In the genomic region with DNA sequence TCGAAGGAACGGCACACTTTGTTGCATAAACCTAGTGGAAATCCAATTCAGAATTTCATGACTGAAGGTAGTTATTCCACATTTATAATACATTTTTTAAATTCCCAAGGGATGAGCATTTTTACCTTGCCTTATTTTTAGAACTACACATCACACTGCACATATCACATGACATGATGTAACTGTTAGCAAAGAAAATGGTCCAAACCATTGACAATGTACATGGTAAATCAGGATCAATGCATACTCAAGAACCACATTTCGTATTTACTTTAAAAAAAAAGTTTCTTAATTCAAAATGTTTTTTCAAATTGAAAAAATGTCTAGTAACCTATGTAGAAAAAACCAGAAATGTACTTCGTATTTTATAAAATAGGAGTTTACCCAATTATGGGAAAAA, we compare ENCODE assay signal across 8 cellular contexts. TPM values are rescaled to one million over a fixed set of nuclear protein-coding genes. Genes with fewer than 3 reads are reported as not detected.
A peak's percentile ranks its signal among the peaks of the same experiment; 100 is the strongest.
DNase-seq lines count a peak whose midpoint lies in the region; ATAC-seq, FAIRE-seq and TF ChIP-seq lines count a peak whose summit lies in the region.

No MANE protein-coding gene starts in this region.

- no peaks in the 10 kb centered on the region for H3K9me3 Mint-ChIP-seq in activated T-cell treated with anti-CD3 and anti-CD28 coated beads, Interleukin-2, amount 50 U/mL, for 24 hours
- no peaks in the 10 kb centered on the region for H3K9me3 Mint-ChIP-seq in activated naive CD8-positive, alpha-beta T cell treated with anti-CD3 and anti-CD28 coated beads, Interleukin-2, amount 50 U/mL, for 24 hours

- no peak for TF ChIP-seq CTCF in testis (IDR thresholded peaks at IDR 0.05)

- H3K4me3 Mint-ChIP-seq in activated T-cell treated with anti-CD3 and anti-CD28 coated beads, Interleukin-2, amount 50 U/mL, for 24 hours = peak overlapping the region; percentile 90
- peak overlapping the region; percentile 88 for H3K4me3 Mint-ChIP-seq in activated naive CD8-positive, alpha-beta T cell treated with anti-CD3 and anti-CD28 coated beads, Interleukin-2, amount 50 U/mL, for 24 hours

- peak overlapping the region; percentile 99 for H3K27ac ChIP-seq in testis

- H3K27me3 ChIP-seq in testis = no peaks in the 10 kb centered on the region

- H3K36me3 Mint-ChIP-seq in activated T-cell treated with anti-CD3 and anti-CD28 coated beads, Interleukin-2, amount 50 U/mL, for 24 hours (ENCODE audit: low read depth) = peaks cover 25% of the 10 kb centered on the region
- peaks cover 20% of the 10 kb centered on the region for H3K36me3 Mint-ChIP-seq in activated naive CD8-positive, alpha-beta T cell treated with anti-CD3 and anti-CD28 coated beads, Interleukin-2, amount 50 U/mL, for 24 hours (ENCODE audit: low read depth)

- peak; percentile 5 for FAIRE-seq in islet of Langerhans (lab: Jason Lieb, UNC)

- peaks cover 29% of the 10 kb centered on the region for H3K4me1 ChIP-seq in testis

- H3K4me1 Mint-ChIP-seq in activated T-cell treated with anti-CD3 and anti-CD28 coated beads, Interleukin-2, amount 50 U/mL, for 24 hours (ENCODE audit: low read depth) = peaks cover 69% of the 10 kb centered on the region
- H3K4me1 Mint-ChIP-seq in activated naive CD8-positive, alpha-beta T cell treated with anti-CD3 and anti-CD28 coated beads, Interleukin-2, amount 50 U/mL, for 24 hours = peaks cover 71% of the 10 kb centered on the region

- ATAC-seq in activated naive CD8-positive, alpha-beta T cell treated with anti-CD3 and anti-CD28 coated beads, Interleukin-2, amount 50 U/mL, for 24 hours = no peak
- ATAC-seq in GM21786 (IDR thresholded peaks at IDR 0.05; ENCODE audit: unreplicated experiment) = no peak
- no peak for ATAC-seq in GM18505 (IDR thresholded peaks at IDR 0.05; ENCODE audit: unreplicated experiment)

- peak overlapping the region; percentile 89 to 96 for H3K4me3 ChIP-seq in testis

- no peak for DNase-seq in activated T-cell treated with anti-CD3 and anti-CD28 coated beads, Interleukin-2, amount 50 U/mL, for 24 hours
- DNase-seq in activated T-cell treated with anti-CD3 and anti-CD28 coated beads, Interleukin-2, amount 50 U/mL, for 1 hour = no peak
- no peak for DNase-seq in activated naive CD8-positive, alpha-beta T cell treated with anti-CD3 and anti-CD28 coated beads, Interleukin-2, amount 50 U/mL, for 24 hours
- no peak for DNase-seq in testis
- DNase-seq in activated CD8-positive, alpha-beta memory T cell treated with anti-CD3 and anti-CD28 coated beads for 24 hours = no peak

- no peaks in the 10 kb centered on the region for H3K27me3 Mint-ChIP-seq in activated T-cell treated with anti-CD3 and anti-CD28 coated beads, Interleukin-2, amount 50 U/mL, for 24 hours
- H3K27me3 Mint-ChIP-seq in activated naive CD8-positive, alpha-beta T cell treated with anti-CD3 and anti-CD28 coated beads, Interleukin-2, amount 50 U/mL, for 24 hours = no peaks in the 10 kb centered on the region

- TF ChIP-seq POLR2A in testis (IDR thresholded peaks at IDR 0.05) = no peak
- TF ChIP-seq POLR2A in GM18505 (IDR thresholded peaks at IDR 0.05; ENCODE audit: borderline replicate concordance, extremely low read depth, insufficient read depth, insufficient read length) = no peak

- intact Hi-C loops in testis (cut with DNase I; ENCODE audit: low total_unique reads) = loop anchor here (10.0 kb wide), 1 partner anchor 146 kb away; no protein-coding TSS in a partner anchor

- WGBS in testis, 2 donors = 19 to 24% methylated on average over 4 of the region's 4 CpGs

- peak overlapping the region; percentile 84 for H3K27ac Mint-ChIP-seq in activated T-cell treated with anti-CD3 and anti-CD28 coated beads, Interleukin-2, amount 50 U/mL, for 24 hours
- H3K27ac Mint-ChIP-seq in activated naive CD8-positive, alpha-beta T cell treated with anti-CD3 and anti-CD28 coated beads, Interleukin-2, amount 50 U/mL, for 24 hours = peak overlapping the region; percentile 74

- H3K36me3 ChIP-seq in testis (ENCODE audit: low read depth, missing control alignments) = no peaks in the 10 kb centered on the region

- no peaks in the 10 kb centered on the region for H3K9me3 ChIP-seq in testis

RNA-seq across cellular contexts. Expression of a gene that starts 2.5 kb away (rescaled TPM):
- 100 to 1,000 TPM; 152 to 158 TPM for total RNA-seq in testis
- 70.3 TPM for polyA plus RNA-seq in testis (ENCODE audit: insufficient read depth, low read depth, low replicate concordance)
